10 cellular contexts compared by ENCODE assay signal in genomic region chr14:105153739-105154475, GRCh38.
"Had no signal": no experiment of that assay in that cellular context is flagged by ENCODE, and none has a peak within 500 bp of the region (broad histone marks: within the 10 kb centered on the region; RNA-seq: fewer than 3 reads in every experiment).

No MANE protein-coding gene starts in this region.

- H3K9me3 ChIP-seq: ovary, tibial nerve had no signal

- FAIRE-seq: small intestine had no signal

- H3K27me3 ChIP-seq: ovary, tibial nerve had no signal

- H3K4me3 ChIP-seq: ovary, tibial nerve had no signal

- H3K27ac ChIP-seq: ovary had no signal

- ATAC-seq: left lobe of liver; stimulated activated memory B cell treated with anti-CD40 and anti-IgM and Interleukin-4, amounts not matched to agents 10 μg/mL and 1 μg/mL and 100 μg/mL, for 72 hours; WTC11 had no signal

- DNase-seq: activated CD4-positive, alpha-beta T cell treated with anti-CD3 and anti-CD28 coated beads for 48 hours; activated naive CD4-positive, alpha-beta T cell; ovary; small intestine; stimulated activated CD4-positive, alpha-beta T cell treated with anti-CD3 and anti-CD28 coated beads, Interleukin-1b, Interleukin-23, amount 100 ng/mL, for 48 hours; T-helper 9 cell had no signal

- H3K36me3 ChIP-seq: ovary, tibial nerve had no signal
